14 cellular contexts compared by ENCODE assay signal in the genomic region with DNA sequence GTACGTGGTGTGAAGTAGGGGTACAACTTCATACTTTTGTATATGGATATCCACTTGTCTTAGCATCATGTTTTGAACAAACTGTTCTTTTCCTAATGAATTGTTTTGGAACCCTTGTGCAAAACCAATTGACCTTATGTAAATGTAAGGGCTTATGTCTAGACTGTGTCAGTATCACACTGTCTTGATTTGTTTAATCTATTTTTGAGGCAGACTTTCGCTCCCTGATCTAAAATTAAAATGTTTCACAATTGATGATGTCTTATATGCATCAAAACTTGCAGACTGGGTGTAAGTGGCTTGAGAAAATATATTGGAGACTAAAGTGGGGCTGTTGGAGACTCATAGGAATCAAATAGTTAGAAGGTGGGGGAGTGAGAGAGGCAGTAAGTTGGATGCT. TPM values are rescaled to one million over a fixed set of nuclear protein-coding genes. Genes with fewer than 3 reads are reported as not detected.
A peak's percentile ranks its signal among the peaks of the same experiment; 100 is the strongest.
DNase-seq lines count a peak whose midpoint lies in the region; ATAC-seq, FAIRE-seq and TF ChIP-seq lines count a peak whose summit lies in the region.
"Had no signal": no experiment of that assay in that cellular context is flagged by ENCODE, and none has a peak within 500 bp of the region (broad histone marks: within the 10 kb centered on the region; RNA-seq: fewer than 3 reads in every experiment).

No MANE protein-coding gene starts in this region.

- no peaks in the 10 kb centered on the region for H3K9me3 Mint-ChIP-seq in stimulated activated memory B cell treated with anti-CD40 and anti-IgM and Interleukin-4, amounts not matched to agents 10 μg/mL and 1 μg/mL and 100 μg/mL, for 72 hours
- H3K9me3 Mint-ChIP-seq: HFFc6 had no signal

- ATAC-seq in GM18867 (IDR thresholded peaks at IDR 0.05; ENCODE audit: unreplicated experiment), result peak; percentile 72
- no peak for ATAC-seq in stimulated activated memory B cell treated with anti-CD40 and anti-IgM and Interleukin-4, amounts not matched to agents 10 μg/mL and 1 μg/mL and 100 μg/mL, for 72 hours
- no peak for ATAC-seq in GM19351 (IDR thresholded peaks at IDR 0.05; ENCODE audit: unreplicated experiment)
- no peak for ATAC-seq in HG03520 (IDR thresholded peaks at IDR 0.05; ENCODE audit: unreplicated experiment)
- ATAC-seq in GM18909 (IDR thresholded peaks at IDR 0.05; ENCODE audit: poor library complexity, unreplicated experiment), result no peak
- ATAC-seq: A549, HepG2 had no signal

- no peak for TF ChIP-seq POLR2A in GM12891 (IDR thresholded peaks at IDR 0.05; ENCODE audit: low read depth, low read length)

- peak overlapping the region; percentile 64 for H3K27ac ChIP-seq in angular gyrus (ENCODE audit: low read depth, low read length)
- H3K27ac ChIP-seq: A549, BLaER1 had no signal

- H3K36me3 Mint-ChIP-seq in stimulated activated memory B cell treated with anti-CD40 and anti-IgM and Interleukin-4, amounts not matched to agents 10 μg/mL and 1 μg/mL and 100 μg/mL, for 72 hours, result no peaks in the 10 kb centered on the region
- H3K36me3 Mint-ChIP-seq: CD8-positive, alpha-beta memory T cell had no signal

- no peak overlapping the region for H3K4me3 Mint-ChIP-seq in stimulated activated memory B cell treated with anti-CD40 and anti-IgM and Interleukin-4, amounts not matched to agents 10 μg/mL and 1 μg/mL and 100 μg/mL, for 72 hours
- H3K4me3 Mint-ChIP-seq: CD8-positive, alpha-beta memory T cell; HFFc6 had no signal

- H3K27ac Mint-ChIP-seq in stimulated activated memory B cell treated with anti-CD40 and anti-IgM and Interleukin-4, amounts not matched to agents 10 μg/mL and 1 μg/mL and 100 μg/mL, for 72 hours, result peak overlapping the region; percentile 40
- H3K27ac Mint-ChIP-seq: CD8-positive, alpha-beta memory T cell; HFFc6 had no signal

- DNase-seq in GM12891 (ENCODE audit: insufficient read length, low spot score), result no peak
- DNase-seq: CD8-positive, alpha-beta memory T cell; DMS 273 treated with DMSO at 0.1 percent for 48 hours; HFFc6 had no signal

- H3K4me1 Mint-ChIP-seq in stimulated activated memory B cell treated with anti-CD40 and anti-IgM and Interleukin-4, amounts not matched to agents 10 μg/mL and 1 μg/mL and 100 μg/mL, for 72 hours, result peaks cover 19% of the 10 kb centered on the region

- no peaks in the 10 kb centered on the region for H3K27me3 Mint-ChIP-seq in stimulated activated memory B cell treated with anti-CD40 and anti-IgM and Interleukin-4, amounts not matched to agents 10 μg/mL and 1 μg/mL and 100 μg/mL, for 72 hours

- FAIRE-seq in GM12891 (lab: Jason Lieb, UNC), result peak; percentile 62
- FAIRE-seq: HepG2, HTR-8/SVneo had no signal

TF ChIP-seq in GM12891, 5 proteins besides CTCF, POLR2A, EP300 and RAD21:
- TF ChIP-seq POU2F2 (IDR thresholded peaks at IDR 0.05; ENCODE audit: low read depth, low read length) (no peak), SPI1 (IDR thresholded peaks at IDR 0.05; ENCODE audit: low read depth, low read length) (no peak), PAX5 (IDR thresholded peaks at IDR 0.05; ENCODE audit: insufficient read depth, low read length, severe bottlenecking) (no peak), POLR2AphosphoS5 (IDR thresholded peaks at IDR 0.05; ENCODE audit: low read depth, low read length) (no peak), TAF1 (IDR thresholded peaks at IDR 0.05; ENCODE audit: low read depth, low read length) (no peak)
TF ChIP-seq in GM12891: peak in this region for 0.

RNA-seq across cellular contexts. Expression of gene REPS2, which starts 25.2 kb away (rescaled TPM):
- polyA plus RNA-seq in GM12891 (2012; ENCODE audit: low read depth, missing spikeins), result 0.01 TPM
